In the genomic region with DNA sequence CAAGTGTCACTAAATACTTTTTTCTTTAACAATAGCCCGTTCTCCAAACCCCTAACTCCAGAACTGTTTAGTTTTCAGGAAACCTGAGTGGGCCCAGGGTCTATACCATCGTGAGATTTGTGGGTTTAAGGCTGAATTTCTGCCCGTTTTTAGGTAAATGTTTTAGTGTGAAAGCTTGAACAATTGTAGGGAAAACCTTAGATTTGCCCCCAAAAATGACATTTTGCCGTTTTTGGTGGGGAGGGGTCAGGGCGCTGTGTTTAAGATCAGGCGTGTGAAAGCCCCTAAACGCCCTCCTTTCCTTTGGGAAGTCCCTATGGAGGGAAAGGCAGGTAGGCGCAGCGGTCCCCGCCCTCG, we compare ENCODE assay signal across 8 cellular contexts. TPM values are rescaled to one million over a fixed set of nuclear protein-coding genes. Genes with fewer than 3 reads are reported as not detected.
A peak's percentile ranks its signal among the peaks of the same experiment; 100 is the strongest.
DNase-seq lines count a peak whose midpoint lies in the region; ATAC-seq and TF ChIP-seq lines count a peak whose summit lies in the region.

No MANE protein-coding gene starts in this region.

- H3K27ac Mint-ChIP-seq in activated CD4-positive, alpha-beta T cell treated with anti-CD3 and anti-CD28 coated beads, Interleukin-2, amount 10 ng/mL, durations not matched to agents 24 days and 14 days = peak overlapping the region; percentile 98
- peak overlapping the region; percentile 92 for H3K27ac Mint-ChIP-seq in activated B cell treated with CpG ODN at 0.5 μM for 24 hours

- H3K4me3 ChIP-seq in iPS-20b (ENCODE audit: low read length) = peak overlapping the region; percentile 86

- CTCF ChIA-PET in activated B cell treated with CpG ODN at 0.5 μM for 24 hours (lab: Charles Lee) = interaction anchor here (1.6 kb wide), 1 partner anchor 170 kb away, joined by 4 read pairs; the partner anchor contains the start of gene MIS18BP1

- ATAC-seq in activated B cell treated with CpG ODN at 0.5 μM for 24 hours (ENCODE audit: low read depth) (no peak), GM21447 (IDR thresholded peaks at IDR 0.05; ENCODE audit: unreplicated experiment) (no peak)

- H3K27ac ChIP-seq in iPS-20b (ENCODE audit: low read length) = no peak overlapping the region
- H3K27ac ChIP-seq in substantia nigra (ENCODE audit: low read depth, low read length, poor library complexity, severe bottlenecking) = peak overlapping the region; percentile 47

- H3K9ac ChIP-seq in iPS-20b (ENCODE audit: low read depth, low read length) = peak overlapping the region; percentile 76; the same call in 1 of the 2 replicates

- H3K4me1 Mint-ChIP-seq in activated CD4-positive, alpha-beta T cell treated with anti-CD3 and anti-CD28 coated beads, Interleukin-2, amount 10 ng/mL, durations not matched to agents 24 days and 14 days = peaks cover 32% of the 10 kb centered on the region
- peaks cover 40% of the 10 kb centered on the region for H3K4me1 Mint-ChIP-seq in activated B cell treated with CpG ODN at 0.5 μM for 24 hours

- no peaks in the 10 kb centered on the region for H3K27me3 ChIP-seq in iPS-20b (ENCODE audit: insufficient read depth, low read length)

- intact Hi-C loops in activated CD4-positive, alpha-beta T cell treated with anti-CD3 and anti-CD28 coated beads, Interleukin-2, amount 10 ng/mL, durations not matched to agents 24 days and 14 days (cut with micrococcal nuclease) = no loop called here
- intact Hi-C loops in activated B cell treated with CpG ODN at 0.5 μM for 24 hours (cut with micrococcal nuclease) = loop anchor here (1.0 kb wide), 1 partner anchor 170 kb away; the partner anchor contains the start of gene MIS18BP1

- DNase-seq in activated CD4-positive, alpha-beta T cell treated with anti-CD3 and anti-CD28 coated beads, Interleukin-2, amount 10 ng/mL, durations not matched to agents 24 days and 14 days = no peak
- DNase-seq in activated CD4-positive, alpha-beta T cell treated with anti-CD3 and anti-CD28 coated beads, Interleukin-2, amount 50 U/mL, for 4 hours = no peak
- DNase-seq in activated B cell treated with CpG ODN at 0.5 μM for 24 hours (no peak), substantia nigra (lab: John Stamatoyannopoulos, UW) (no peak), UCSD-AML1 (lab: John Stamatoyannopoulos, UW; ENCODE audit: unreplicated experiment) (no peak), SKM-1 treated with dmso at 0.1 percent for 144 hours (lab: John Stamatoyannopoulos, UW; ENCODE audit: unreplicated experiment) (no peak)

- H3K27me3 Mint-ChIP-seq in activated CD4-positive, alpha-beta T cell treated with anti-CD3 and anti-CD28 coated beads, Interleukin-2, amount 10 ng/mL, durations not matched to agents 24 days and 14 days = no peaks in the 10 kb centered on the region
- no peaks in the 10 kb centered on the region for H3K27me3 Mint-ChIP-seq in activated B cell treated with CpG ODN at 0.5 μM for 24 hours

- H3K9me3 Mint-ChIP-seq in activated CD4-positive, alpha-beta T cell treated with anti-CD3 and anti-CD28 coated beads, Interleukin-2, amount 10 ng/mL, durations not matched to agents 24 days and 14 days = no peaks in the 10 kb centered on the region
- no peaks in the 10 kb centered on the region for H3K9me3 Mint-ChIP-seq in activated B cell treated with CpG ODN at 0.5 μM for 24 hours

- TF ChIP-seq CTCF in activated B cell treated with CpG ODN at 0.5 μM for 24 hours (IDR thresholded peaks at IDR 0.05) = no peak

- H3K4me1 ChIP-seq in iPS-20b (ENCODE audit: insufficient read depth, low read length) = peaks cover 12% of the 10 kb centered on the region; the same call in 1 of the 2 replicates

- H3K36me3 Mint-ChIP-seq in activated CD4-positive, alpha-beta T cell treated with anti-CD3 and anti-CD28 coated beads, Interleukin-2, amount 10 ng/mL, durations not matched to agents 24 days and 14 days (ENCODE audit: low read depth) = peaks cover 25% of the 10 kb centered on the region
- peaks cover 10% of the 10 kb centered on the region for H3K36me3 Mint-ChIP-seq in activated B cell treated with CpG ODN at 0.5 μM for 24 hours (ENCODE audit: low read depth)

- H3K4me3 Mint-ChIP-seq in activated CD4-positive, alpha-beta T cell treated with anti-CD3 and anti-CD28 coated beads, Interleukin-2, amount 10 ng/mL, durations not matched to agents 24 days and 14 days = peak overlapping the region; percentile 98
- peak overlapping the region; percentile 96 for H3K4me3 Mint-ChIP-seq in activated B cell treated with CpG ODN at 0.5 μM for 24 hours

- H3K9me3 ChIP-seq in iPS-20b (ENCODE audit: insufficient read depth, low read depth, low read length) = no peaks in the 10 kb centered on the region

- H3K36me3 ChIP-seq in iPS-20b (ENCODE audit: insufficient read depth, low read depth, low read length) = 0 out of 2 replicates have a peak, but pooled peaks cover 2% of the 10 kb centered on the region

- POLR2A ChIA-PET in activated B cell treated with CpG ODN at 0.5 μM for 24 hours (lab: Charles Lee) = interaction anchor here (1.3 to 2.4 kb wide), 3 partner anchors 50 to 187 kb away, joined by 4 to 24 read pairs (median 12); partner anchors contain the start of genes FKBP3, KLHL28 and TOGARAM1

RNA-seq across cellular contexts. Expression of gene PRPF39, which starts 0.3 kb away (rescaled TPM):
- total RNA-seq in activated CD4-positive, alpha-beta T cell treated with anti-CD3 and anti-CD28 coated beads, Interleukin-2, amount 10 ng/mL, durations not matched to agents 24 days and 14 days = 48.1 and 50.5 TPM in 2 replicates
- total RNA-seq in activated B cell treated with CpG ODN at 0.5 μM for 24 hours = 46.0 and 53.4 TPM in 2 replicates

RNA-seq across cellular contexts. Expression of gene FKBP3, which starts 50.7 kb away (rescaled TPM):
- 62.4 and 65.4 TPM in 2 replicates for total RNA-seq in activated CD4-positive, alpha-beta T cell treated with anti-CD3 and anti-CD28 coated beads, Interleukin-2, amount 10 ng/mL, durations not matched to agents 24 days and 14 days
- 54.8 and 58.3 TPM in 2 replicates for total RNA-seq in activated B cell treated with CpG ODN at 0.5 μM for 24 hours

RNA-seq across cellular contexts. Expression of gene FANCM, which starts 52.1 kb away (rescaled TPM):
- total RNA-seq in activated CD4-positive, alpha-beta T cell treated with anti-CD3 and anti-CD28 coated beads, Interleukin-2, amount 10 ng/mL, durations not matched to agents 24 days and 14 days = 16.5 and 21.0 TPM in 2 replicates
- total RNA-seq in activated B cell treated with CpG ODN at 0.5 μM for 24 hours = 9.0 and 13.4 TPM in 2 replicates
